23 cellular contexts compared by ENCODE assay signal in the genomic region with DNA sequence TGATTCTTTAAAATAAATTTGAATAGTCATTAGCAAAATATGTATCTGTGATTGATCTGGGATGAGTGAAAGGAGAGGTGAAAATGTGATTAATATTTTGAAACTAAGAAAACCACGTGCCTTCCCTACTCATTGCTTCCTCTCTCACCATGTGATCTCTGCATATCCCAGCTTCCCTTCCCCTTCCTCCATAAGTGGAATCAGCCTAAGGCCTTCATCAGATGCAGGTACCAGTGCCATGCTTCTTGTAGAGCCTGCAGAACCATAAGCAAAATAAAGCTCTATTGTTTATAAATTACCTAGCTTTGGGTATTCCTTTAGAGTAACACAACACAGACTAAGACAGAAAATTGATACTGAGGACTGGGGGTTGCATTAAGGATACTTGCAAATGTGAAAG. TPM values are rescaled to one million over a fixed set of nuclear protein-coding genes. Genes with fewer than 3 reads are reported as not detected.
DNase-seq lines count a peak whose midpoint lies in the region; ATAC-seq lines count a peak whose summit lies in the region.
"Had no signal": no experiment of that assay in that cellular context is flagged by ENCODE, and none has a peak within 500 bp of the region (broad histone marks: within the 10 kb centered on the region; RNA-seq: fewer than 3 reads in every experiment).

No MANE protein-coding gene starts in this region.

- H2AK5ac ChIP-seq in mesendoderm (ENCODE audit: low read length) = no peak overlapping the region

- H3K79me1 ChIP-seq in mesendoderm (ENCODE audit: low read length) = no peaks in the 10 kb centered on the region

- WGBS in mesendoderm (ENCODE audit: extremely low coverage, insufficient coverage, low lambda C conversion rate) = no CpG with 5 or more reads among the region's 1 CpG

- H2BK120ac ChIP-seq in mesendoderm (ENCODE audit: low read depth, low read length) = no peak overlapping the region

- H4K5ac ChIP-seq in mesendoderm (ENCODE audit: low read length) = no peak overlapping the region

- no peaks in the 10 kb centered on the region for H3K27me3 ChIP-seq in mesendoderm (ENCODE audit: insufficient read depth, low read length, poor library complexity)
- H3K27me3 ChIP-seq: BLaER1 treated with 17β-estradiol and CSF1 and Interleukin-3, amounts not matched to agents 10 nM and 100 nM; SJSA1; transverse colon had no signal

- H4K8ac ChIP-seq in mesendoderm (ENCODE audit: low read depth, low read length) = no peak overlapping the region

- no peaks in the 10 kb centered on the region for H3K9me3 ChIP-seq in KOPT-K1 (ENCODE audit: insufficient read depth, low read length, poor library complexity, severe bottlenecking)
- H3K9me3 ChIP-seq: BLaER1 treated with 17β-estradiol and CSF1 and Interleukin-3, amounts not matched to agents 10 nM and 100 nM; esophagus muscularis mucosa; SJSA1; transverse colon had no signal

- H2BK5ac ChIP-seq in mesendoderm (ENCODE audit: low read length) = no peak overlapping the region

- no peak overlapping the region for H3K23ac ChIP-seq in mesendoderm (ENCODE audit: low read length)

- no peak overlapping the region for H3K4me2 ChIP-seq in mesendoderm (ENCODE audit: low read length)
- H3K4me2 ChIP-seq: neural progenitor cell had no signal

- H3K27ac ChIP-seq in KOPT-K1 (ENCODE audit: low read depth, low read length, poor library complexity, severe bottlenecking) (peak overlapping the region; percentile 29), mesendoderm (ENCODE audit: low read depth, low read length) (no peak overlapping the region)
- H3K27ac ChIP-seq: BLaER1 treated with 17β-estradiol and CSF1 and Interleukin-3, amounts not matched to agents 10 nM and 100 nM; esophagus muscularis mucosa; neural progenitor cell; parathyroid adenoma; SJSA1; transverse colon had no signal

- H3K4me1 ChIP-seq in mesendoderm (ENCODE audit: control insufficient read depth, low read depth, low read length) = no peaks in the 10 kb centered on the region
- H3K4me1 ChIP-seq: neural progenitor cell, parathyroid adenoma had no signal

- H3K27me3 Mint-ChIP-seq in activated naive CD4-positive, alpha-beta T cell treated with anti-CD3 and anti-CD28 coated beads for 36 hours (ENCODE audit: low read depth) = no peaks in the 10 kb centered on the region
- H3K27me3 Mint-ChIP-seq in natural killer cell treated with Interleukin-12 subunit alpha and Interleukin-12 subunit beta and Interleukin-15 and Interleukin-18, amount 100 ng/mL, for 72 hours = no peaks in the 10 kb centered on the region

- H3K36me3 ChIP-seq in KOPT-K1 (ENCODE audit: insufficient read depth, low read length) = no peaks in the 10 kb centered on the region
- no peaks in the 10 kb centered on the region for H3K36me3 ChIP-seq in mesendoderm (ENCODE audit: control insufficient read depth, insufficient read depth, low read length)
- H3K36me3 ChIP-seq: BLaER1 treated with 17β-estradiol and CSF1 and Interleukin-3, amounts not matched to agents 10 nM and 100 nM; esophagus muscularis mucosa; neural progenitor cell; SJSA1; transverse colon had no signal

- H3K4ac ChIP-seq in mesendoderm (ENCODE audit: low read depth, low read length) = no peak overlapping the region

- no peak overlapping the region for H3K18ac ChIP-seq in mesendoderm (ENCODE audit: low read length)

- H3K56ac ChIP-seq in mesendoderm (ENCODE audit: low read length) = no peak overlapping the region

- peaks cover 17% of the 10 kb centered on the region for H3K36me3 Mint-ChIP-seq in activated naive CD4-positive, alpha-beta T cell treated with anti-CD3 and anti-CD28 coated beads for 36 hours (ENCODE audit: low read depth)
- H3K36me3 Mint-ChIP-seq in activated naive CD4-positive, alpha-beta T cell treated with anti-CD3 and anti-CD28 coated beads, Interleukin-2, amount 50 U/mL, for 72 hours = peaks cover 16 to 36% of the 10 kb centered on the region in 2 donors
- H3K36me3 Mint-ChIP-seq in natural killer cell treated with Interleukin-12 subunit alpha and Interleukin-12 subunit beta and Interleukin-15 and Interleukin-18, amount 100 ng/mL, for 72 hours = peaks cover 20% of the 10 kb centered on the region
- H3K36me3 Mint-ChIP-seq: neural progenitor cell had no signal

- H3K4me3 Mint-ChIP-seq in activated naive CD4-positive, alpha-beta T cell treated with anti-CD3 and anti-CD28 coated beads for 36 hours = no peak overlapping the region
- peak overlapping the region; percentile 60 for H3K4me3 Mint-ChIP-seq in natural killer cell treated with Interleukin-12 subunit alpha and Interleukin-12 subunit beta and Interleukin-15 and Interleukin-18, amount 100 ng/mL, for 72 hours
- H3K4me3 Mint-ChIP-seq: neural progenitor cell had no signal

- no peak overlapping the region for H3K9ac ChIP-seq in mesendoderm (ENCODE audit: low read length)
- H3K9ac ChIP-seq: BLaER1 treated with 17β-estradiol and CSF1 and Interleukin-3, amounts not matched to agents 10 nM and 100 nM; neural progenitor cell; parathyroid adenoma had no signal

- H3K4me3 ChIP-seq in mesendoderm (ENCODE audit: low read length) = no peak overlapping the region
- H3K4me3 ChIP-seq: BLaER1 treated with 17β-estradiol and CSF1 and Interleukin-3, amounts not matched to agents 10 nM and 100 nM; esophagus muscularis mucosa; lung; neural progenitor cell; SJSA1; transverse colon had no signal

- DNase-seq in activated naive CD4-positive, alpha-beta T cell treated with anti-CD3 and anti-CD28 coated beads for 36 hours = no peak
- DNase-seq in activated naive CD4-positive, alpha-beta T cell treated with anti-CD3 and anti-CD28 coated beads, Interleukin-2, amount 50 U/mL, for 16 hours = no peak
- DNase-seq in activated naive CD4-positive, alpha-beta T cell treated with anti-CD3 and anti-CD28 coated beads, Interleukin-2, amount 50 U/mL, for 72 hours (ENCODE audit: low spot score in 2 of 2) = no peak
- DNase-seq in natural killer cell treated with Interleukin-12 subunit alpha and Interleukin-12 subunit beta and Interleukin-15 and Interleukin-18, amount 100 ng/mL, for 72 hours (ENCODE audit: low spot score) = no peak
- no peak for DNase-seq in mesendoderm
- no peak for DNase-seq in Ammon's horn (ENCODE audit: low spot score)
- DNase-seq: foreskin melanocyte; GOT3; MV-4-11; NCI-H1436 treated with DMSO at 0.1 percent for 48 hours; NCI-H2107; NCI-H446; NCI-H82; RPMI8226; stimulated activated CD4-positive, alpha-beta T cell treated with anti-CD3 and anti-CD28 coated beads, Interleukin-2, amount 100 ng/mL, for 24 hours; transverse colon had no signal

- ATAC-seq in activated naive CD4-positive, alpha-beta T cell treated with anti-CD3 and anti-CD28 coated beads, Interleukin-2, amount 50 U/mL, for 72 hours = no peak
- ATAC-seq in natural killer cell treated with Interleukin-12 subunit alpha and Interleukin-12 subunit beta and Interleukin-15 and Interleukin-18, amount 100 ng/mL, for 72 hours = no peak

- CTCF ChIA-PET in activated naive CD4-positive, alpha-beta T cell treated with anti-CD3 and anti-CD28 coated beads for 36 hours (lab: Charles Lee) = interaction anchor here (1.2 kb wide), 2 partner anchors 10 to 11 kb away, joined by 3 to 4 read pairs; partner anchors contain the start of gene STAT1

- intact Hi-C loops in activated naive CD4-positive, alpha-beta T cell treated with anti-CD3 and anti-CD28 coated beads for 36 hours (cut with micrococcal nuclease) = loop anchor here (10.0 kb wide), 1 partner anchor 1720 kb away; no protein-coding TSS in a partner anchor

- H2BK15ac ChIP-seq in mesendoderm (replicated peaks; ENCODE audit: low read depth) = no peak overlapping the region

- no peaks in the 10 kb centered on the region for H3K9me3 Mint-ChIP-seq in activated naive CD4-positive, alpha-beta T cell treated with anti-CD3 and anti-CD28 coated beads for 36 hours
- H3K9me3 Mint-ChIP-seq in activated naive CD4-positive, alpha-beta T cell treated with anti-CD3 and anti-CD28 coated beads, Interleukin-2, amount 50 U/mL, for 72 hours = peaks cover 4 to 7% of the 10 kb centered on the region in 2 donors
- H3K9me3 Mint-ChIP-seq in natural killer cell treated with Interleukin-12 subunit alpha and Interleukin-12 subunit beta and Interleukin-15 and Interleukin-18, amount 100 ng/mL, for 72 hours = no peaks in the 10 kb centered on the region
- H3K9me3 Mint-ChIP-seq: neural progenitor cell had no signal

- no peaks in the 10 kb centered on the region for H3K79me2 ChIP-seq in mesendoderm (ENCODE audit: control insufficient read depth, insufficient read depth, low read length)
- H3K79me2 ChIP-seq: parathyroid adenoma had no signal

- peaks cover 51% of the 10 kb centered on the region for H3K4me1 Mint-ChIP-seq in activated naive CD4-positive, alpha-beta T cell treated with anti-CD3 and anti-CD28 coated beads for 36 hours (ENCODE audit: low read depth)
- H3K4me1 Mint-ChIP-seq in natural killer cell treated with Interleukin-12 subunit alpha and Interleukin-12 subunit beta and Interleukin-15 and Interleukin-18, amount 100 ng/mL, for 72 hours (ENCODE audit: low read depth in 2 of 2) = peaks cover 30 to 45% of the 10 kb centered on the region in 2 donors

- peak overlapping the region; percentile 21 for H3K27ac Mint-ChIP-seq in activated naive CD4-positive, alpha-beta T cell treated with anti-CD3 and anti-CD28 coated beads for 36 hours
- H3K27ac Mint-ChIP-seq in activated naive CD4-positive, alpha-beta T cell treated with anti-CD3 and anti-CD28 coated beads, Interleukin-2, amount 50 U/mL, for 72 hours = peak overlapping the region; percentile 65
- H3K27ac Mint-ChIP-seq in natural killer cell treated with Interleukin-12 subunit alpha and Interleukin-12 subunit beta and Interleukin-15 and Interleukin-18, amount 100 ng/mL, for 72 hours = peak overlapping the region; percentile 84 to 94
- H3K27ac Mint-ChIP-seq: neural progenitor cell had no signal

RNA-seq across cellular contexts. Expression of gene STAT1, which starts 11.2 kb away (rescaled TPM):
- 100 to 1,000 TPM; 376 to 402 TPM for total RNA-seq in activated naive CD4-positive, alpha-beta T cell treated with anti-CD3 and anti-CD28 coated beads for 36 hours
- total RNA-seq in activated naive CD4-positive, alpha-beta T cell treated with anti-CD3 and anti-CD28 coated beads, Interleukin-2, amount 50 U/mL, for 72 hours = 100 to 1,000 TPM; 230 to 510 TPM
- total RNA-seq in natural killer cell treated with Interleukin-12 subunit alpha and Interleukin-12 subunit beta and Interleukin-15 and Interleukin-18, amount 100 ng/mL, for 72 hours = 100 to 1,000 TPM; 145 to 252 TPM
- polyA plus RNA-seq in mesendoderm (2013, experiment 1 of 2) = 21.3 TPM
- polyA plus RNA-seq in mesendoderm (2013, experiment 2 of 2) = 21.5 TPM

Comparison
In these comparisons a context has a peak if more than half of its experiments do, and no peak if none do; other contexts are left out.
1. H3K27ac Mint-ChIP-seq: peak in every context shown above with its lines; median percentile 89 in natural killer cell treated with Interleukin-12 subunit alpha and Interleukin-12 subunit beta and Interleukin-15 and Interleukin-18, amount 100 ng/mL, for 72 hours; 65 in activated naive CD4-positive, alpha-beta T cell treated with anti-CD3 and anti-CD28 coated beads, Interleukin-2, amount 50 U/mL, for 72 hours; 21 in activated naive CD4-positive, alpha-beta T cell treated with anti-CD3 and anti-CD28 coated beads for 36 hours.